In the genomic region with DNA sequence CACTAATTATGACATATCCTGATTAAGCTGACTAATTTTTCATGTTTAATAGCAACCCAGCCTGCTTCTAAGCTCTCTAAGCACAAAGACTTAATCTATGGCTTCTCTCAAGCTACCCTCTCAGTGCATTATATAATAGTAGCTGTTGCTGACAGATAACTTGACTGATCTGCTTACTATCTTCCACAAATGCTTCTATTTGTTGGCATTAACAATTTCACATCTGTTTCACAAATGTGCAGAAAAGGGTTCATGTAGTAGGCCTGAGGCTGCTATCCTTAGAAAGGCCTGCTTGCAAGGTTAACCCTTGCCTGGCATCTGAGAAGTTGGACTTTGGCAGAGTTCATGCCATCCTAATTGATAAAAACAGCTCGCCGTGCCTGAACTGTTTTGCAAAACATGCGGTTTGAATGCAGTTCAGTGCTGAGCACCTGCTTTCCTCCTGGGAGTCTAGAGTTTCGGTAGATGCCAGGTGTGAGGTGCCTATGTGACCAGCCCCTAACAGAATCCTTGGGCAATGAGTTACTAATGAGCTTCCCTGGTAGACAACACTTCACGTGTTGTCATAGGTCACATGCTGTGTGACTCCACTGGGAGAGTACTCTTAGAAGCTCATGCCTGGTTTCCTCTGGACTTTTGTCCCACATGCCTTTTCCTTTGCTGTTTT, we compare ENCODE assay signal across 10 cellular contexts.
DNase-seq lines count a peak whose midpoint lies in the region; ATAC-seq, FAIRE-seq and TF ChIP-seq lines count a peak whose summit lies in the region.
"Had no signal": no experiment of that assay in that cellular context is flagged by ENCODE, and none has a peak within 500 bp of the region (broad histone marks: within the 10 kb centered on the region; RNA-seq: fewer than 3 reads in every experiment).

No MANE protein-coding gene starts in this region.

- 90% methylated on average over 5 of the region's 5 CpGs for WGBS in smooth muscle cell (ENCODE audit: low lambda C conversion rate)
- WGBS in ovary, 3 donors, result 85 to 89% (median 87%) methylated on average over 5 of the region's 5 CpGs

- H3K79me2 ChIP-seq in smooth muscle cell (ENCODE audit: low read depth), result no peaks in the 10 kb centered on the region

- H3K4me2 ChIP-seq in smooth muscle cell, result no peak overlapping the region

- no peak for TF ChIP-seq EP300 in ovary (IDR thresholded peaks at IDR 0.05)

- no peaks in the 10 kb centered on the region for H3K27me3 ChIP-seq in smooth muscle cell (ENCODE audit: low read depth)
- no peaks in the 10 kb centered on the region for H3K27me3 ChIP-seq in ovary

- DNase-seq in NCI-H2107 (lab: John Stamatoyannopoulos, UW), result peak; percentile 57
- DNase-seq in smooth muscle cell (lab: John Stamatoyannopoulos, UW; ENCODE audit: unreplicated experiment), result no peak
- DNase-seq in cardiac septum (ENCODE audit: low spot score), result no peak
- no peak for DNase-seq in urothelium cell line (ENCODE audit: low spot score)
- DNase-seq in ovary, result no peak
- DNase-seq: DMS79 treated with DMSO at 0.1 percent for 48 hours, NCI-H524 had no signal

- ATAC-seq in GM19397 (IDR thresholded peaks at IDR 0.05; ENCODE audit: unreplicated experiment) (peak; percentile 93), HG02938 (IDR thresholded peaks at IDR 0.05; ENCODE audit: unreplicated experiment) (peak; percentile 78)

- H3K4me1 ChIP-seq in smooth muscle cell (ENCODE audit: low read depth), result peaks cover 2% of the 10 kb centered on the region
- no peaks in the 10 kb centered on the region for H3K4me1 ChIP-seq in ovary (ENCODE audit: insufficient read depth)

- H4K20me1 ChIP-seq in smooth muscle cell (ENCODE audit: low read depth), result no peaks in the 10 kb centered on the region

- TF ChIP-seq POLR2A in ovary (IDR thresholded peaks at IDR 0.05), result no peak

- H2AFZ ChIP-seq in smooth muscle cell (ENCODE audit: low read depth), result no peak overlapping the region

- H3K36me3 ChIP-seq in smooth muscle cell (ENCODE audit: low read depth) (peaks cover 4% of the 10 kb centered on the region), ovary (no peaks in the 10 kb centered on the region)

- TF ChIP-seq CTCF in smooth muscle cell (IDR thresholded peaks at IDR 0.05; ENCODE audit: borderline replicate concordance, insufficient read depth, poor library complexity, severe bottlenecking), result no peak
- no peak for TF ChIP-seq CTCF in ovary (IDR thresholded peaks at IDR 0.05)

- H3K27ac ChIP-seq in smooth muscle cell (ENCODE audit: low read depth), result peak overlapping the region; percentile 53
- H3K27ac ChIP-seq in ovary, result no peak overlapping the region

- intact Hi-C loops in cardiac septum (cut with DNase I), result no loop called here
- intact Hi-C loops in ovary (cut with DNase I), result no loop called here

- H3K4me3 ChIP-seq in smooth muscle cell (no peak overlapping the region), ovary (no peak overlapping the region)

- H3F3A ChIP-seq in smooth muscle cell (ENCODE audit: low read depth), result no peaks in the 10 kb centered on the region

- no peak for FAIRE-seq in urothelium cell line (lab: Jason Lieb, UNC)
- FAIRE-seq: astrocyte had no signal

- no peaks in the 10 kb centered on the region for H3K9me3 ChIP-seq in smooth muscle cell (replicated peaks; ENCODE audit: low read depth)
- H3K9me3 ChIP-seq in ovary, result no peaks in the 10 kb centered on the region

- no peak overlapping the region for H3K9ac ChIP-seq in smooth muscle cell (ENCODE audit: low read depth)
